Comparison of ENCODE assay signal across 9 cellular contexts in genomic region chr7:105675873-105676484, GRCh38.
DNase-seq lines count a peak whose midpoint lies in the region; ATAC-seq lines count a peak whose summit lies in the region.
"Had no signal": no experiment of that assay in that cellular context is flagged by ENCODE, and none has a peak within 500 bp of the region (broad histone marks: within the 10 kb centered on the region; RNA-seq: fewer than 3 reads in every experiment).

No MANE protein-coding gene starts in this region.

- peak overlapping the region; percentile 39 for H4K8ac ChIP-seq in mesenchymal stem cell (ENCODE audit: low read length)

- H4K91ac ChIP-seq in mesenchymal stem cell (ENCODE audit: low read length), result no peak overlapping the region

- peak overlapping the region; percentile 52 for H3K4me3 Mint-ChIP-seq in activated T-cell treated with anti-CD3 and anti-CD28 coated beads, Interleukin-2, amount 50 U/mL, for 24 hours

- H4K20me1 ChIP-seq in BLaER1, result no peaks in the 10 kb centered on the region

- peak overlapping the region; percentile 92 for H3K27ac Mint-ChIP-seq in activated T-cell treated with anti-CD3 and anti-CD28 coated beads, Interleukin-2, amount 50 U/mL, for 24 hours

- peaks cover 62% of the 10 kb centered on the region for H3K4me1 ChIP-seq in BLaER1
- H3K4me1 ChIP-seq in mesenchymal stem cell (ENCODE audit: control insufficient read depth, insufficient read depth, low read depth, low read length), result peaks cover 2% of the 10 kb centered on the region
- H3K4me1 ChIP-seq: HAP-1 had no signal

- no peak overlapping the region for H3K9ac ChIP-seq in BLaER1
- no peak overlapping the region for H3K9ac ChIP-seq in mesenchymal stem cell (ENCODE audit: low read length)

- H3K9me3 Mint-ChIP-seq in activated T-cell treated with anti-CD3 and anti-CD28 coated beads, Interleukin-2, amount 50 U/mL, for 24 hours, result no peaks in the 10 kb centered on the region

- H2BK12ac ChIP-seq in mesenchymal stem cell (ENCODE audit: low read length in 2 of 2), result no peak overlapping the region

- H3K4ac ChIP-seq in mesenchymal stem cell (ENCODE audit: low read depth in 1 of 2, low read length in 2 of 2), result no peak overlapping the region

- H3K23ac ChIP-seq in mesenchymal stem cell (ENCODE audit: low read length in 2 of 2), result no peak overlapping the region

- 96% methylated on average over 10 of the region's 10 CpGs for WGBS in mesenchymal stem cell

- no peak overlapping the region for H2BK5ac ChIP-seq in mesenchymal stem cell (ENCODE audit: low read depth, low read length, poor library complexity, severe bottlenecking)

- peaks cover 7% of the 10 kb centered on the region for H3K79me1 ChIP-seq in mesenchymal stem cell (replicated peaks; ENCODE audit: low read length, poor library complexity, severe bottlenecking)

- H3K9me3 ChIP-seq in BLaER1 (no peaks in the 10 kb centered on the region), mesenchymal stem cell (ENCODE audit: control insufficient read depth, low read length) (no peaks in the 10 kb centered on the region)
- H3K9me3 ChIP-seq: HAP-1 had no signal

- no peaks in the 10 kb centered on the region for H3K36me3 ChIP-seq in BLaER1
- H3K36me3 ChIP-seq in mesenchymal stem cell (ENCODE audit: control insufficient read depth in 1 of 2, insufficient read depth in 2 of 2, low read depth in 1 of 2, low read length in 2 of 2), result peaks cover 0 to 6% of the 10 kb centered on the region in 2 experiments
- H3K36me3 ChIP-seq: HAP-1 had no signal

- H3K27me3 Mint-ChIP-seq in activated T-cell treated with anti-CD3 and anti-CD28 coated beads, Interleukin-2, amount 50 U/mL, for 24 hours, result no peaks in the 10 kb centered on the region

- H3K4me3 ChIP-seq in BLaER1 (no peak overlapping the region), mesenchymal stem cell (ENCODE audit: insufficient read depth in 1 of 2, low read depth in 1 of 2, low read length in 2 of 2) (no peak overlapping the region)
- H3K4me3 ChIP-seq: HAP-1 had no signal

- no peak overlapping the region for H2AK5ac ChIP-seq in mesenchymal stem cell (ENCODE audit: low read length, severe bottlenecking)

- H3K27me3 ChIP-seq in BLaER1 (no peaks in the 10 kb centered on the region), mesenchymal stem cell (ENCODE audit: control insufficient read depth in 1 of 2, insufficient read depth in 1 of 2, low read length in 2 of 2) (no peaks in the 10 kb centered on the region)

- H2BK15ac ChIP-seq in mesenchymal stem cell (ENCODE audit: low read depth, poor library complexity, severe bottlenecking), result no peak overlapping the region

- H2BK120ac ChIP-seq in mesenchymal stem cell (ENCODE audit: low read depth, low read length), result no peak overlapping the region

- ATAC-seq in HG02840 (IDR thresholded peaks at IDR 0.05; ENCODE audit: low FRiP score, unreplicated experiment) (no peak), GM18517 (IDR thresholded peaks at IDR 0.05; ENCODE audit: unreplicated experiment) (no peak)

- no peak overlapping the region for H2AFZ ChIP-seq in mesenchymal stem cell (ENCODE audit: low read depth, low read length)

- H3K4me1 Mint-ChIP-seq in activated T-cell treated with anti-CD3 and anti-CD28 coated beads, Interleukin-2, amount 50 U/mL, for 24 hours (ENCODE audit: low read depth), result peaks cover 73% of the 10 kb centered on the region

- H3K4me2 ChIP-seq in BLaER1 (peak overlapping the region; percentile 96), mesenchymal stem cell (ENCODE audit: low read length, poor library complexity, severe bottlenecking) (no peak overlapping the region)

- DNase-seq in NCI-H2029 treated with DMSO at 0.1 percent for 48 hours (lab: John Stamatoyannopoulos, UW), result peak; percentile 93
- DNase-seq in activated T-cell treated with anti-CD3 and anti-CD28 coated beads, Interleukin-2, amount 50 U/mL, for 24 hours, result peak; percentile 67
- DNase-seq in mesenchymal stem cell, result no peak
- no peak for DNase-seq in NCI-H82 (lab: John Stamatoyannopoulos, UW)
- no peak for DNase-seq in NCI-H446 treated with DMSO at 0.1 percent for 48 hours (lab: John Stamatoyannopoulos, UW)

- no peak overlapping the region for H3K18ac ChIP-seq in mesenchymal stem cell (ENCODE audit: low read depth in 1 of 2, low read length in 2 of 2)

- H3K27ac ChIP-seq in BLaER1, result peak overlapping the region; percentile 11; the same call in 1 of the 2 replicates
- no peak overlapping the region for H3K27ac ChIP-seq in mesenchymal stem cell (ENCODE audit: low read length, poor library complexity, severe bottlenecking)

- no peak overlapping the region for H3K14ac ChIP-seq in mesenchymal stem cell (ENCODE audit: low read length in 2 of 2)

- peaks cover 4% of the 10 kb centered on the region for H3K36me3 Mint-ChIP-seq in activated T-cell treated with anti-CD3 and anti-CD28 coated beads, Interleukin-2, amount 50 U/mL, for 24 hours (ENCODE audit: low read depth)

Comparison
In these comparisons a context has a peak if more than half of its experiments do, and no peak if none do; other contexts are left out.
1. DNase-seq: peak in NCI-H2029 treated with DMSO at 0.1 percent for 48 hours (single experiment) and activated T-cell treated with anti-CD3 and anti-CD28 coated beads, Interleukin-2, amount 50 U/mL, for 24 hours (single experiment); none in mesenchymal stem cell (single experiment), NCI-H82 (single experiment) and NCI-H446 treated with DMSO at 0.1 percent for 48 hours (single experiment).